1 cellular context compared by ENCODE assay signal in the genomic region with DNA sequence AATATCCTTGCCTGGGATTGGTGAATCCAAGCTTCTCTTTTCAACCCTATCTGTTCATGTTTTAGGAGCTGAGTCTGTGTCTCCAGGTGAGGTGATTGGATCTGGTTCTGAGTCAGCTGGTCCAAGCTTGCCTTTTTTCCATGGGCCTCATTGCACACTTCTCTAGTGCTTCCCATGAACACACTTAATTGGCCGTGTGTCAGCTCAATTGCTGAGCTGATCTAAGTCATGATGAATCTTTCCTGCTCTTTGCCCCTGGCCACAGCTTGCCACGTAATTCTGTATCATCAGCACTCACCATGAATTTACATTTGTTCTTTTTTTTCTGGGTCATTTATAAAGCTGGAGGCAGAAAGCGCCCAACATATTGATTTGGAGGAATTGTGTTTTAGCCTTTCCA.
TF ChIP-seq lines count a peak whose summit lies in the region.

No MANE protein-coding gene starts in this region.

TF ChIP-seq in SK-N-SH, 30 proteins besides CTCF, POLR2A, EP300 and RAD21 (continued from another document):
- TF ChIP-seq, protein P1, sequence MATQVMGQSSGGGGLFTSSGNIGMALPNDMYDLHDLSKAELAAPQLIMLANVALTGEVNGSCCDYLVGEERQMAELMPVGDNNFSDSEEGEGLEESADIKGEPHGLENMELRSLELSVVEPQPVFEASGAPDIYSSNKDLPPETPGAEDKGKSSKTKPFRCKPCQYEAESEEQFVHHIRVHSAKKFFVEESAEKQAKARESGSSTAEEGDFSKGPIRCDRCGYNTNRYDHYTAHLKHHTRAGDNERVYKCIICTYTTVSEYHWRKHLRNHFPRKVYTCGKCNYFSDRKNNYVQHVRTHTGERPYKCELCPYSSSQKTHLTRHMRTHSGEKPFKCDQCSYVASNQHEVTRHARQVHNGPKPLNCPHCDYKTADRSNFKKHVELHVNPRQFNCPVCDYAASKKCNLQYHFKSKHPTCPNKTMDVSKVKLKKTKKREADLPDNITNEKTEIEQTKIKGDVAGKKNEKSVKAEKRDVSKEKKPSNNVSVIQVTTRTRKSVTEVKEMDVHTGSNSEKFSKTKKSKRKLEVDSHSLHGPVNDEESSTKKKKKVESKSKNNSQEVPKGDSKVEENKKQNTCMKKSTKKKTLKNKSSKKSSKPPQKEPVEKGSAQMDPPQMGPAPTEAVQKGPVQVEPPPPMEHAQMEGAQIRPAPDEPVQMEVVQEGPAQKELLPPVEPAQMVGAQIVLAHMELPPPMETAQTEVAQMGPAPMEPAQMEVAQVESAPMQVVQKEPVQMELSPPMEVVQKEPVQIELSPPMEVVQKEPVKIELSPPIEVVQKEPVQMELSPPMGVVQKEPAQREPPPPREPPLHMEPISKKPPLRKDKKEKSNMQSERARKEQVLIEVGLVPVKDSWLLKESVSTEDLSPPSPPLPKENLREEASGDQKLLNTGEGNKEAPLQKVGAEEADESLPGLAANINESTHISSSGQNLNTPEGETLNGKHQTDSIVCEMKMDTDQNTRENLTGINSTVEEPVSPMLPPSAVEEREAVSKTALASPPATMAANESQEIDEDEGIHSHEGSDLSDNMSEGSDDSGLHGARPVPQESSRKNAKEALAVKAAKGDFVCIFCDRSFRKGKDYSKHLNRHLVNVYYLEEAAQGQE (IDR thresholded peaks at IDR 0.05; ENCODE audit: low read depth, low read length) = no peak
- TF ChIP-seq YY1 (IDR thresholded peaks at IDR 0.05; ENCODE audit: low read depth) (no peak), MXI1 (IDR thresholded peaks at IDR 0.05; ENCODE audit: low read depth, low read length) (no peak), POLR2AphosphoS5 (IDR thresholded peaks at IDR 0.05; ENCODE audit: low read depth, low read length) (no peak), MEF2A (IDR thresholded peaks at IDR 0.05; ENCODE audit: borderline replicate concordance, low read depth) (no peak), JUND (IDR thresholded peaks at IDR 0.05) (peak; percentile 70), NFIC (IDR thresholded peaks at IDR 0.05; ENCODE audit: borderline replicate concordance) (peak; percentile 50), NRF1 (IDR thresholded peaks at IDR 0.05; ENCODE audit: low read depth, low read length) (no peak), SIN3A (IDR thresholded peaks at IDR 0.05; ENCODE audit: borderline replicate concordance, low read depth, low read length) (no peak), GATA2 (CRISPR knock-in tag; IDR thresholded peaks at IDR 0.05) (no peak), FOSL2 (IDR thresholded peaks at IDR 0.05; ENCODE audit: borderline replicate concordance, low read depth) (peak; percentile 87), RXRA (IDR thresholded peaks at IDR 0.05; ENCODE audit: borderline replicate concordance, low read depth) (no peak), EZH2phosphoT487 (IDR thresholded peaks at IDR 0.05; ENCODE audit: borderline replicate concordance, low read depth) (no peak), RFX5 (IDR thresholded peaks at IDR 0.05; ENCODE audit: low read length) (no peak), FOXM1 (IDR thresholded peaks at IDR 0.05; ENCODE audit: low read depth) (no peak), FOXJ3 (CRISPR knock-in tag; IDR thresholded peaks at IDR 0.05) (no peak), TAF1 (IDR thresholded peaks at IDR 0.05; ENCODE audit: borderline replicate concordance, low read depth, low read length) (no peak), RCOR1 (IDR thresholded peaks at IDR 0.05; ENCODE audit: low read length) (no peak), SMC3 (IDR thresholded peaks at IDR 0.05; ENCODE audit: low read depth, low read length) (no peak), GABPA (IDR thresholded peaks at IDR 0.05; ENCODE audit: low read depth) (no peak)
- TF ChIP-seq, protein P2, sequence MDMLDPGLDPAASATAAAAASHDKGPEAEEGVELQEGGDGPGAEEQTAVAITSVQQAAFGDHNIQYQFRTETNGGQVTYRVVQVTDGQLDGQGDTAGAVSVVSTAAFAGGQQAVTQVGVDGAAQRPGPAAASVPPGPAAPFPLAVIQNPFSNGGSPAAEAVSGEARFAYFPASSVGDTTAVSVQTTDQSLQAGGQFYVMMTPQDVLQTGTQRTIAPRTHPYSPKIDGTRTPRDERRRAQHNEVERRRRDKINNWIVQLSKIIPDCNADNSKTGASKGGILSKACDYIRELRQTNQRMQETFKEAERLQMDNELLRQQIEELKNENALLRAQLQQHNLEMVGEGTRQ (IDR thresholded peaks at IDR 0.05; ENCODE audit: borderline replicate concordance, low read depth, low read length) = no peak
- TF ChIP-seq, protein P3, sequence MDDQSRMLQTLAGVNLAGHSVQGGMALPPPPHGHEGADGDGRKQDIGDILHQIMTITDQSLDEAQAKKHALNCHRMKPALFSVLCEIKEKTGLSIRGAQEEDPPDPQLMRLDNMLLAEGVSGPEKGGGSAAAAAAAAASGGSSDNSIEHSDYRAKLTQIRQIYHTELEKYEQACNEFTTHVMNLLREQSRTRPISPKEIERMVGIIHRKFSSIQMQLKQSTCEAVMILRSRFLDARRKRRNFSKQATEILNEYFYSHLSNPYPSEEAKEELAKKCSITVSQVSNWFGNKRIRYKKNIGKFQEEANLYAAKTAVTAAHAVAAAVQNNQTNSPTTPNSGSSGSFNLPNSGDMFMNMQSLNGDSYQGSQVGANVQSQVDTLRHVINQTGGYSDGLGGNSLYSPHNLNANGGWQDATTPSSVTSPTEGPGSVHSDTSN (IDR thresholded peaks at IDR 0.05) = peak; percentile 83
- TF ChIP-seq, protein P4, sequence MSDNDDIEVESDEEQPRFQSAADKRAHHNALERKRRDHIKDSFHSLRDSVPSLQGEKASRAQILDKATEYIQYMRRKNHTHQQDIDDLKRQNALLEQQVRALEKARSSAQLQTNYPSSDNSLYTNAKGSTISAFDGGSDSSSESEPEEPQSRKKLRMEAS (IDR thresholded peaks at IDR 0.05; ENCODE audit: low read depth) = no peak
- TF ChIP-seq, protein P5, sequence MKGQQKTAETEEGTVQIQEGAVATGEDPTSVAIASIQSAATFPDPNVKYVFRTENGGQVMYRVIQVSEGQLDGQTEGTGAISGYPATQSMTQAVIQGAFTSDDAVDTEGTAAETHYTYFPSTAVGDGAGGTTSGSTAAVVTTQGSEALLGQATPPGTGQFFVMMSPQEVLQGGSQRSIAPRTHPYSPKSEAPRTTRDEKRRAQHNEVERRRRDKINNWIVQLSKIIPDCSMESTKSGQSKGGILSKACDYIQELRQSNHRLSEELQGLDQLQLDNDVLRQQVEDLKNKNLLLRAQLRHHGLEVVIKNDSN (IDR thresholded peaks at IDR 0.05; ENCODE audit: borderline replicate concordance, low read depth) = no peak
TF ChIP-seq in SK-N-SH: peak in this region for 5.
